8 cellular contexts compared by ENCODE assay signal in genomic region chr2:234292205-234292954, GRCh38.
DNase-seq lines count a peak whose midpoint lies in the region; ATAC-seq and TF ChIP-seq lines count a peak whose summit lies in the region.

No MANE protein-coding gene starts in this region.

- H3K27ac Mint-ChIP-seq in activated T-cell treated with anti-CD3 and anti-CD28 coated beads, Interleukin-2, amount 50 U/mL, for 72 hours, result peak overlapping the region; percentile 61
- H3K27ac Mint-ChIP-seq in nephron progenitor cell, result peak overlapping the region; percentile 88

- H3K27me3 Mint-ChIP-seq in activated T-cell treated with anti-CD3 and anti-CD28 coated beads, Interleukin-2, amount 50 U/mL, for 72 hours (ENCODE audit: low read depth), result no peaks in the 10 kb centered on the region
- peaks cover 3% of the 10 kb centered on the region for H3K27me3 Mint-ChIP-seq in nephron progenitor cell (ENCODE audit: low read depth, poor library complexity)

- H3K36me3 Mint-ChIP-seq in activated T-cell treated with anti-CD3 and anti-CD28 coated beads, Interleukin-2, amount 50 U/mL, for 72 hours (ENCODE audit: insufficient read depth in 2 of 2), result no peaks in the 10 kb centered on the region
- no peaks in the 10 kb centered on the region for H3K36me3 Mint-ChIP-seq in nephron progenitor cell (ENCODE audit: low read depth)

- peak overlapping the region; percentile 60 to 67 for H3K4me3 Mint-ChIP-seq in activated T-cell treated with anti-CD3 and anti-CD28 coated beads, Interleukin-2, amount 50 U/mL, for 72 hours
- H3K4me3 Mint-ChIP-seq in nephron progenitor cell, result no peak overlapping the region

- ATAC-seq in HG02610 (IDR thresholded peaks at IDR 0.05; ENCODE audit: unreplicated experiment), result peak; percentile 67
- peak; percentile 60 to 67 for ATAC-seq in activated T-cell treated with anti-CD3 and anti-CD28 coated beads, Interleukin-2, amount 50 U/mL, for 72 hours (replicated peaks in 1 of 2)

- peak; percentile 36 for DNase-seq in GM13977 (ENCODE audit: low spot score)
- DNase-seq in NOMO-1 (lab: John Stamatoyannopoulos, UW; ENCODE audit: unreplicated experiment in 2 of 2), result peak; percentile 76 to 89
- peak; percentile 72 to 80 for DNase-seq in activated T-cell treated with anti-CD3 and anti-CD28 coated beads, Interleukin-2, amount 50 U/mL, for 72 hours
- DNase-seq in nephron progenitor cell, result no peak
- DNase-seq in NCI-H226, result no peak
- no peak for DNase-seq in DMS79 treated with DMSO at 0.1 percent for 48 hours (lab: John Stamatoyannopoulos, UW)
- no peak for DNase-seq in NCI-H82 treated with DMSO at 0.1 percent for 48 hours (lab: John Stamatoyannopoulos, UW; ENCODE audit: unreplicated experiment)

- H3K4me1 Mint-ChIP-seq in activated T-cell treated with anti-CD3 and anti-CD28 coated beads, Interleukin-2, amount 50 U/mL, for 72 hours (ENCODE audit: low read depth), result peaks cover 98% of the 10 kb centered on the region
- peaks cover 63% of the 10 kb centered on the region for H3K4me1 Mint-ChIP-seq in nephron progenitor cell

- no peaks in the 10 kb centered on the region for H3K9me3 Mint-ChIP-seq in activated T-cell treated with anti-CD3 and anti-CD28 coated beads, Interleukin-2, amount 50 U/mL, for 72 hours
- H3K9me3 Mint-ChIP-seq in nephron progenitor cell, result peaks cover 12% of the 10 kb centered on the region

- TF ChIP-seq CTCF in GM13977 (IDR thresholded peaks at IDR 0.05; ENCODE audit: extremely low read depth, insufficient read depth, missing control alignments) (no peak), nephron progenitor cell (IDR thresholded peaks at IDR 0.05) (no peak)

- in situ Hi-C loops in GM13977 (cut with MboI; ENCODE audit: low pct_unique_long_range_greater_than_20kb, low sequenced_read_pairs, unreplicated experiment), result no loop called here

Comparison
In these comparisons a context has a peak if more than half of its experiments do, and no peak if none do; other contexts are left out.
1. DNase-seq: peak in GM13977 (single experiment), NOMO-1 (2 of 2) and activated T-cell treated with anti-CD3 and anti-CD28 coated beads, Interleukin-2, amount 50 U/mL, for 72 hours (2 of 2); none in nephron progenitor cell (single experiment), NCI-H226 (single experiment), DMS79 treated with DMSO at 0.1 percent for 48 hours (single experiment) and NCI-H82 treated with DMSO at 0.1 percent for 48 hours (single experiment).